In genomic region chr7:94252124-94252523, GRCh38 we compare ENCODE assay signal across 17 cellular contexts.
DNase-seq lines count a peak whose midpoint lies in the region; ATAC-seq and TF ChIP-seq lines count a peak whose summit lies in the region.
"Had no signal": no experiment of that assay in that cellular context is flagged by ENCODE, and none has a peak within 500 bp of the region (broad histone marks: within the 10 kb centered on the region; RNA-seq: fewer than 3 reads in every experiment).

No MANE protein-coding gene starts in this region.

- no peaks in the 10 kb centered on the region for H3K4me1 Mint-ChIP-seq in effector memory CD8-positive, alpha-beta T cell (ENCODE audit: low read depth in 2 of 2)
- H3K4me1 Mint-ChIP-seq: B cell had no signal

- POLR2A ChIA-PET in SK-N-SH (lab: Yijun Ruan, JAX), result no interaction called here

- no peaks in the 10 kb centered on the region; the same call in 1 of the 2 replicates for H3K9me2 ChIP-seq in SK-N-SH

- DNase-seq in NCI-H82 (lab: John Stamatoyannopoulos, UW) (peak; percentile 61), NCI-H82 treated with DMSO at 0.1 percent for 48 hours (lab: John Stamatoyannopoulos, UW; ENCODE audit: unreplicated experiment) (no peak), SK-N-SH (no peak), midbrain (lab: John Stamatoyannopoulos, UW) (no peak)
- no peak for DNase-seq in effector memory CD8-positive, alpha-beta T cell
- DNase-seq: AML-193; Caco-2; Calu3; CD4-positive, alpha-beta T cell; CD8-positive, alpha-beta T cell; DMS79 treated with DMSO at 0.1 percent for 48 hours; GF-D8 had no signal

- H3K4me1 ChIP-seq in SK-N-SH (ENCODE audit: control insufficient read depth in 1 of 2, insufficient read depth in 2 of 2, low read depth in 1 of 2, low read length in 1 of 2), result peaks cover 0 to 20% of the 10 kb centered on the region in 2 experiments; a peak in 2 of 4 replicates
- H3K4me1 ChIP-seq: A549; BLaER1 treated with 17β-estradiol and CSF1 and Interleukin-3, amounts not matched to agents 10 nM and 100 nM; Caco-2 had no signal

- H3K36me3 Mint-ChIP-seq in effector memory CD8-positive, alpha-beta T cell (ENCODE audit: insufficient read depth), result no peaks in the 10 kb centered on the region
- H3K36me3 Mint-ChIP-seq: CD8-positive, alpha-beta T cell had no signal

- H3K4me2 ChIP-seq in SK-N-SH, result no peak overlapping the region
- H3K4me2 ChIP-seq: A549; BLaER1 treated with 17β-estradiol and CSF1 and Interleukin-3, amounts not matched to agents 10 nM and 100 nM had no signal

- no peak overlapping the region for H3K9ac ChIP-seq in SK-N-SH
- H3K9ac ChIP-seq: BLaER1 treated with 17β-estradiol and CSF1 and Interleukin-3, amounts not matched to agents 10 nM and 100 nM had no signal

- peaks cover 3% of the 10 kb centered on the region for H3F3A ChIP-seq in SK-N-SH (replicated peaks; ENCODE audit: insufficient read depth)

- CTCF ChIA-PET in SK-N-SH (lab: Yijun Ruan, JAX), result interaction anchor here (0.6 to 1.3 kb wide), 4 partner anchors 14 to 184 kb away, joined by 3 read pairs; no protein-coding TSS in a partner anchor

- TF ChIP-seq EP300 in SK-N-SH (IDR thresholded peaks at IDR 0.05; ENCODE audit: borderline replicate concordance in 1 of 2, low read depth in 1 of 2, low read length in 1 of 2), result no peak

- H3K27me3 ChIP-seq in SK-N-SH (ENCODE audit: insufficient read depth), result no peaks in the 10 kb centered on the region
- H3K27me3 ChIP-seq: BLaER1 treated with 17β-estradiol and CSF1 and Interleukin-3, amounts not matched to agents 10 nM and 100 nM had no signal

- no peaks in the 10 kb centered on the region for H3K79me2 ChIP-seq in SK-N-SH (ENCODE audit: insufficient read depth)

- H4K20me1 ChIP-seq in SK-N-SH (ENCODE audit: insufficient read depth), result no peaks in the 10 kb centered on the region
- H4K20me1 ChIP-seq: BLaER1 treated with 17β-estradiol and CSF1 and Interleukin-3, amounts not matched to agents 10 nM and 100 nM had no signal

- no peak overlapping the region for H3K4me3 ChIP-seq in SK-N-SH (ENCODE audit: low read depth in 2 of 2, low read length in 1 of 2)
- H3K4me3 ChIP-seq: A549; BLaER1 treated with 17β-estradiol and CSF1 and Interleukin-3, amounts not matched to agents 10 nM and 100 nM had no signal

- H3K27me3 Mint-ChIP-seq in effector memory CD8-positive, alpha-beta T cell, result no peaks in the 10 kb centered on the region
- H3K27me3 Mint-ChIP-seq: CD4-positive, alpha-beta T cell had no signal

- peaks cover 0 to 2% of the 10 kb centered on the region in 2 experiments for H3K36me3 ChIP-seq in SK-N-SH (replicated peaks in 1 of 2; ENCODE audit: control insufficient read depth in 1 of 2, insufficient read depth in 2 of 2, low read length in 1 of 2)
- H3K36me3 ChIP-seq: BLaER1 treated with 17β-estradiol and CSF1 and Interleukin-3, amounts not matched to agents 10 nM and 100 nM had no signal

- no peak overlapping the region for H3K27ac Mint-ChIP-seq in effector memory CD8-positive, alpha-beta T cell
- H3K27ac Mint-ChIP-seq: B cell; CD4-positive, alpha-beta T cell; CD8-positive, alpha-beta T cell had no signal

- H2AFZ ChIP-seq in SK-N-SH (ENCODE audit: low read depth), result no peak overlapping the region

- no peak for ATAC-seq in effector memory CD8-positive, alpha-beta T cell (replicated peaks)
- ATAC-seq: A549; CD8-positive, alpha-beta T cell had no signal

- TF ChIP-seq RAD21 in SK-N-SH (IDR thresholded peaks at IDR 0.05; ENCODE audit: low read length), result no peak

- 70% methylated on average over 1 of the region's 1 CpG for WGBS in SK-N-SH (ENCODE audit: low lambda C conversion rate)

- no peak for TF ChIP-seq CTCF in SK-N-SH (IDR thresholded peaks at IDR 0.05)

- no peak overlapping the region for H3K4me3 Mint-ChIP-seq in effector memory CD8-positive, alpha-beta T cell
- H3K4me3 Mint-ChIP-seq: B cell; CD4-positive, alpha-beta T cell; CD8-positive, alpha-beta T cell had no signal

- no peak overlapping the region for H3K27ac ChIP-seq in SK-N-SH (ENCODE audit: low read depth in 2 of 2, low read length in 1 of 2)
- H3K27ac ChIP-seq: 22Rv1; A549; BLaER1 treated with 17β-estradiol and CSF1 and Interleukin-3, amounts not matched to agents 10 nM and 100 nM; C4-2B had no signal

- H3K9me3 ChIP-seq in SK-N-SH, result no peaks in the 10 kb centered on the region
- H3K9me3 ChIP-seq: A549; BLaER1 treated with 17β-estradiol and CSF1 and Interleukin-3, amounts not matched to agents 10 nM and 100 nM had no signal

- H3K9me3 Mint-ChIP-seq in effector memory CD8-positive, alpha-beta T cell, result no peaks in the 10 kb centered on the region
- H3K9me3 Mint-ChIP-seq: CD4-positive, alpha-beta T cell; CD8-positive, alpha-beta T cell had no signal

TF ChIP-seq in SK-N-SH, 30 proteins besides CTCF, POLR2A, EP300 and RAD21:
- TF ChIP-seq RCOR1 (IDR thresholded peaks at IDR 0.05; ENCODE audit: low read length) (0 out of 2 replicates have a peak, but pooled peaks have one; percentile 12), RFX5 (IDR thresholded peaks at IDR 0.05; ENCODE audit: low read length) (no peak), FOSL2 (IDR thresholded peaks at IDR 0.05; ENCODE audit: borderline replicate concordance, low read depth) (no peak), MAX (IDR thresholded peaks at IDR 0.05; ENCODE audit: low read depth) (no peak)
- TF ChIP-seq, protein P1, sequence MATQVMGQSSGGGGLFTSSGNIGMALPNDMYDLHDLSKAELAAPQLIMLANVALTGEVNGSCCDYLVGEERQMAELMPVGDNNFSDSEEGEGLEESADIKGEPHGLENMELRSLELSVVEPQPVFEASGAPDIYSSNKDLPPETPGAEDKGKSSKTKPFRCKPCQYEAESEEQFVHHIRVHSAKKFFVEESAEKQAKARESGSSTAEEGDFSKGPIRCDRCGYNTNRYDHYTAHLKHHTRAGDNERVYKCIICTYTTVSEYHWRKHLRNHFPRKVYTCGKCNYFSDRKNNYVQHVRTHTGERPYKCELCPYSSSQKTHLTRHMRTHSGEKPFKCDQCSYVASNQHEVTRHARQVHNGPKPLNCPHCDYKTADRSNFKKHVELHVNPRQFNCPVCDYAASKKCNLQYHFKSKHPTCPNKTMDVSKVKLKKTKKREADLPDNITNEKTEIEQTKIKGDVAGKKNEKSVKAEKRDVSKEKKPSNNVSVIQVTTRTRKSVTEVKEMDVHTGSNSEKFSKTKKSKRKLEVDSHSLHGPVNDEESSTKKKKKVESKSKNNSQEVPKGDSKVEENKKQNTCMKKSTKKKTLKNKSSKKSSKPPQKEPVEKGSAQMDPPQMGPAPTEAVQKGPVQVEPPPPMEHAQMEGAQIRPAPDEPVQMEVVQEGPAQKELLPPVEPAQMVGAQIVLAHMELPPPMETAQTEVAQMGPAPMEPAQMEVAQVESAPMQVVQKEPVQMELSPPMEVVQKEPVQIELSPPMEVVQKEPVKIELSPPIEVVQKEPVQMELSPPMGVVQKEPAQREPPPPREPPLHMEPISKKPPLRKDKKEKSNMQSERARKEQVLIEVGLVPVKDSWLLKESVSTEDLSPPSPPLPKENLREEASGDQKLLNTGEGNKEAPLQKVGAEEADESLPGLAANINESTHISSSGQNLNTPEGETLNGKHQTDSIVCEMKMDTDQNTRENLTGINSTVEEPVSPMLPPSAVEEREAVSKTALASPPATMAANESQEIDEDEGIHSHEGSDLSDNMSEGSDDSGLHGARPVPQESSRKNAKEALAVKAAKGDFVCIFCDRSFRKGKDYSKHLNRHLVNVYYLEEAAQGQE (IDR thresholded peaks at IDR 0.05; ENCODE audit: low read depth, low read length), result no peak
TF ChIP-seq in SK-N-SH: peak in this region for 1.
